Comparison of ENCODE assay signal across 20 cellular contexts in genomic region chr18:9994701-9995100, GRCh38.
DNase-seq lines count a peak whose midpoint lies in the region; TF ChIP-seq lines count a peak whose summit lies in the region.
"Had no signal": no experiment of that assay in that cellular context is flagged by ENCODE, and none has a peak within 500 bp of the region (broad histone marks: within the 10 kb centered on the region; RNA-seq: fewer than 3 reads in every experiment).

No MANE protein-coding gene starts in this region.

- no peak overlapping the region for H2AFZ ChIP-seq in MM.1S (ENCODE audit: low read length)

- no peak overlapping the region for H3K27ac ChIP-seq in MM.1S (ENCODE audit: low read length)

- H3K4me1 ChIP-seq in MM.1S (ENCODE audit: low read length) = no peaks in the 10 kb centered on the region

- H3K27me3 Mint-ChIP-seq in Calu3 (ENCODE audit: unreplicated experiment) = peaks cover 18% of the 10 kb centered on the region

- H3K4me1 Mint-ChIP-seq in Calu3 (ENCODE audit: low read depth, unreplicated experiment) = peaks cover 18% of the 10 kb centered on the region

- H3K79me2 ChIP-seq in MM.1S (ENCODE audit: low read length) = no peaks in the 10 kb centered on the region

- CTCF ChIA-PET in Calu3 (lab: Charles Lee) = no interaction called here

- no peaks in the 10 kb centered on the region for H3K27me3 ChIP-seq in MM.1S (replicated peaks; ENCODE audit: insufficient read depth, low read length)

- no peaks in the 10 kb centered on the region for H3K36me3 Mint-ChIP-seq in Calu3 (ENCODE audit: insufficient read depth, unreplicated experiment)

- peak overlapping the region; percentile 64 for H3K4me3 Mint-ChIP-seq in Calu3 (ENCODE audit: low read depth, unreplicated experiment)
- H3K4me3 Mint-ChIP-seq: CD4-positive, alpha-beta memory T cell had no signal

- H3K4me2 ChIP-seq in MM.1S (ENCODE audit: low read depth, low read length) = no peak overlapping the region
- H3K4me2 ChIP-seq: SK-N-SH had no signal

- no peak overlapping the region for H3K27ac Mint-ChIP-seq in Calu3 (ENCODE audit: unreplicated experiment)
- H3K27ac Mint-ChIP-seq: CD4-positive, alpha-beta memory T cell had no signal

- peaks cover 11% of the 10 kb centered on the region for H3K9me3 Mint-ChIP-seq in Calu3 (ENCODE audit: low read depth, unreplicated experiment)

- DNase-seq in Calu3 = no peak
- DNase-seq in ecto neural progenitor cell (ENCODE audit: low spot score) = peak; percentile 21
- peak; percentile 73 for DNase-seq in kidney tubule cell (ENCODE audit: low spot score)
- peak; percentile 40 for DNase-seq in renal cortical epithelial cell (ENCODE audit: low read depth)
- DNase-seq in HuH-7.5 (ENCODE audit: low spot score) = no peak
- no peak for DNase-seq in MM.1S
- DNase-seq in SW 1271 (lab: John Stamatoyannopoulos, UW) = no peak
- DNase-seq: C1 segment of cervical spinal cord; CD4-positive, alpha-beta memory T cell; COR-L47; KBM-7; NCI-H1105 treated with DMSO at 0.1 percent for 48 hours; NCI-H146; NCI-H1930; NCI-H446; NCI-H524 treated with DMSO at 0.1 percent for 48 hours; NCI-H774; NK-92 treated with Interleukin-12 subunit alpha and Interleukin-12 subunit beta, amount 100 ng/mL, for 24 hours; PC-3; SK-N-SH had no signal

- H3F3A ChIP-seq in MM.1S (ENCODE audit: insufficient read depth, low read length) = no peaks in the 10 kb centered on the region

- intact Hi-C loops in Calu3 (cut with micrococcal nuclease; ENCODE audit: unreplicated experiment) = no loop called here

- no peaks in the 10 kb centered on the region for H4K20me1 ChIP-seq in MM.1S (ENCODE audit: insufficient read depth, low read length)

- BruUV-seq in Calu3 (replicated peaks; lab: Mats Ljungman, UMichigan) = no TSS peak

- no peaks in the 10 kb centered on the region for H3K9me2 ChIP-seq in MM.1S (replicated peaks; ENCODE audit: insufficient read depth, low read length)
- H3K9me2 ChIP-seq: SK-N-SH had no signal

- no peaks in the 10 kb centered on the region for H3K36me3 ChIP-seq in MM.1S (replicated peaks; ENCODE audit: insufficient read depth, low read length)

- H3K9ac ChIP-seq in MM.1S (ENCODE audit: low read length) = no peak overlapping the region
- H3K9ac ChIP-seq: SK-N-SH had no signal

- TF ChIP-seq CTCF in Calu3 (IDR thresholded peaks at IDR 0.05; ENCODE audit: unreplicated experiment) = no peak
- TF ChIP-seq CTCF in MM.1S (IDR thresholded peaks at IDR 0.05; ENCODE audit: low read length) = no peak

- H3K4me3 ChIP-seq in MM.1S (ENCODE audit: low read length) = no peak overlapping the region

- no peaks in the 10 kb centered on the region for H3K9me3 ChIP-seq in MM.1S (replicated peaks; ENCODE audit: insufficient read depth, low read length)

Comparison
In these comparisons a context has a peak if more than half of its experiments do, and no peak if none do; other contexts are left out.
1. DNase-seq: peak in ecto neural progenitor cell (single experiment), kidney tubule cell (single experiment) and renal cortical epithelial cell (single experiment); none in Calu3 (single experiment), HuH-7.5 (single experiment), MM.1S (single experiment) and SW 1271 (0 of 2).